In the genomic region with DNA sequence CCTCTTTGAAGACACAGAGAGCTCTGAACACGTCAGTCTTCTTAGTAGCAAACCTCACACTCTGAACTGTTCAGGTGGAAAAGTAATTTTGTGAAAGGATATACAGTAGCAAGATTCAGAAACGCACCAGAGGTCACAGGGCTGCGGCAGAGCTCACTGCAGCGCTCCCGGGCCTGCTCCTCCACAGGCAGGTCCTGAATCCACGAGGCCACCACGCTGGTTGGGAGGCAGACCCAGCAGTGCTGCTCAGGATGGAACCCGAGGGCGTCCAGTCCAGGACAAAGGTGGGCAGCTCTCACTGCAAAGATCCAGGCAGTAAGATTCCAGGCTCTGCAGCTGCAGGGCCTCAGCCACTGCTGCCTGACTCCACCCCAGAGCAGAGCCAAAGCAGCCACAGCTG, we compare ENCODE assay signal across 9 cellular contexts.
"Had no signal": no experiment of that assay in that cellular context is flagged by ENCODE, and none has a peak within 500 bp of the region (broad histone marks: within the 10 kb centered on the region; RNA-seq: fewer than 3 reads in every experiment).

No MANE protein-coding gene starts in this region.

- H3K27me3 Mint-ChIP-seq: IgD-negative memory B cell had no signal

- H3K36me3 ChIP-seq: HAP-1 had no signal

- H3K27ac Mint-ChIP-seq: HFFc6, IgD-negative memory B cell had no signal

- DNase-seq: GM23248, GOT3, H7, HFFc6 had no signal

- H3K4me1 ChIP-seq: HAP-1 had no signal

- H3K9me3 ChIP-seq: HAP-1 had no signal

- H3K27ac ChIP-seq: GM23248, HL-60 had no signal

- H3K36me3 Mint-ChIP-seq: IgD-negative memory B cell had no signal

- H3K4me3 Mint-ChIP-seq: HFFc6 had no signal

- ATAC-seq: HCT116, HepG2 had no signal

- H3K4me3 ChIP-seq: GM23248, HAP-1 had no signal
